8 cellular contexts compared by ENCODE assay signal in genomic region chr2:212537311-212538155, GRCh38. TPM values are rescaled to one million over a fixed set of nuclear protein-coding genes. Genes with fewer than 3 reads are reported as not detected.
DNase-seq lines count a peak whose midpoint lies in the region; TF ChIP-seq lines count a peak whose summit lies in the region.

No MANE protein-coding gene starts in this region.

- H3K4me3 Mint-ChIP-seq in activated naive CD8-positive, alpha-beta T cell, result peak overlapping the region; percentile 35
- peak overlapping the region; percentile 94 for H3K4me3 Mint-ChIP-seq in progenitor cell of endocrine pancreas (ENCODE audit: low read depth)
- no peak overlapping the region for H3K4me3 Mint-ChIP-seq in activated T-helper 2 cell treated with anti-CD3 and anti-CD28 coated beads, Interferon-gamma antibody, Interleukin-2, Interleukin-4, amounts not matched to agents 10 μg/mL and 5 μg/mL and 100 μg/mL, durations not matched to agents 14 hours and 24 hours and 36 hours (ENCODE audit: low read depth)

- H3K9me3 Mint-ChIP-seq in activated naive CD8-positive, alpha-beta T cell (ENCODE audit: low read depth), result no peaks in the 10 kb centered on the region
- H3K9me3 Mint-ChIP-seq in progenitor cell of endocrine pancreas (ENCODE audit: low read depth), result no peaks in the 10 kb centered on the region
- H3K9me3 Mint-ChIP-seq in activated T-helper 2 cell treated with anti-CD3 and anti-CD28 coated beads, Interferon-gamma antibody, Interleukin-2, Interleukin-4, amounts not matched to agents 10 μg/mL and 5 μg/mL and 100 μg/mL, durations not matched to agents 14 hours and 24 hours and 36 hours, result no peaks in the 10 kb centered on the region

- peak overlapping the region in 6 of 11 experiments; percentile 11 to 67 (median 34); a peak in 8 of 22 replicates for H3K9ac ChIP-seq in BLaER1 treated with 17β-estradiol and CSF1 and Interleukin-3, amounts not matched to agents 10 nM and 100 nM

- peak overlapping the region; percentile 76 to 91 (median 88) for H3K4me2 ChIP-seq in BLaER1 treated with 17β-estradiol and CSF1 and Interleukin-3, amounts not matched to agents 10 nM and 100 nM

- peaks cover 28% of the 10 kb centered on the region for H3K27me3 Mint-ChIP-seq in activated naive CD8-positive, alpha-beta T cell
- H3K27me3 Mint-ChIP-seq in progenitor cell of endocrine pancreas, result peaks cover 20% of the 10 kb centered on the region
- H3K27me3 Mint-ChIP-seq in activated T-helper 2 cell treated with anti-CD3 and anti-CD28 coated beads, Interferon-gamma antibody, Interleukin-2, Interleukin-4, amounts not matched to agents 10 μg/mL and 5 μg/mL and 100 μg/mL, durations not matched to agents 14 hours and 24 hours and 36 hours (ENCODE audit: low read depth), result peaks cover 70% of the 10 kb centered on the region

- no peaks in the 10 kb centered on the region for H3K36me3 Mint-ChIP-seq in activated naive CD8-positive, alpha-beta T cell
- H3K36me3 Mint-ChIP-seq in progenitor cell of endocrine pancreas (ENCODE audit: insufficient read depth), result no peaks in the 10 kb centered on the region
- no peaks in the 10 kb centered on the region for H3K36me3 Mint-ChIP-seq in activated T-helper 2 cell treated with anti-CD3 and anti-CD28 coated beads, Interferon-gamma antibody, Interleukin-2, Interleukin-4, amounts not matched to agents 10 μg/mL and 5 μg/mL and 100 μg/mL, durations not matched to agents 14 hours and 24 hours and 36 hours (ENCODE audit: low read depth)

- peaks cover 15% of the 10 kb centered on the region for H3K4me1 Mint-ChIP-seq in activated naive CD8-positive, alpha-beta T cell (ENCODE audit: low read depth)
- H3K4me1 Mint-ChIP-seq in progenitor cell of endocrine pancreas (ENCODE audit: low read depth), result peaks cover 16% of the 10 kb centered on the region
- peaks cover 12% of the 10 kb centered on the region for H3K4me1 Mint-ChIP-seq in activated T-helper 2 cell treated with anti-CD3 and anti-CD28 coated beads, Interferon-gamma antibody, Interleukin-2, Interleukin-4, amounts not matched to agents 10 μg/mL and 5 μg/mL and 100 μg/mL, durations not matched to agents 14 hours and 24 hours and 36 hours (ENCODE audit: low read depth)

- peaks cover 20 to 34% (median 32%) of the 10 kb centered on the region in 11 experiments for H3K9me3 ChIP-seq in BLaER1 treated with 17β-estradiol and CSF1 and Interleukin-3, amounts not matched to agents 10 nM and 100 nM (replicated peaks in 1 of 11)
- H3K9me3 ChIP-seq in right atrium auricular region, result no peaks in the 10 kb centered on the region

- intact Hi-C loops in activated T-helper 2 cell treated with anti-CD3 and anti-CD28 coated beads, Interferon-gamma antibody, Interleukin-2, Interleukin-4, amounts not matched to agents 10 μg/mL and 5 μg/mL and 100 μg/mL, durations not matched to agents 14 hours and 24 hours and 36 hours (cut with micrococcal nuclease), result no loop called here

- no peak overlapping the region for H3K27ac Mint-ChIP-seq in activated naive CD8-positive, alpha-beta T cell
- H3K27ac Mint-ChIP-seq in progenitor cell of endocrine pancreas, result peak overlapping the region; percentile 93
- no peak overlapping the region for H3K27ac Mint-ChIP-seq in activated T-helper 2 cell treated with anti-CD3 and anti-CD28 coated beads, Interferon-gamma antibody, Interleukin-2, Interleukin-4, amounts not matched to agents 10 μg/mL and 5 μg/mL and 100 μg/mL, durations not matched to agents 14 hours and 24 hours and 36 hours

- TF ChIP-seq CTCF in right atrium auricular region (IDR thresholded peaks at IDR 0.05) (no peak), progenitor cell of endocrine pancreas (IDR thresholded peaks at IDR 0.05; ENCODE audit: unreplicated experiment) (peak; percentile 27)

- DNase-seq in HCEC 1CT, result peak; percentile 25
- no peak for DNase-seq in right atrium auricular region (ENCODE audit: low spot score)
- DNase-seq in progenitor cell of endocrine pancreas (ENCODE audit: low spot score, unreplicated experiment), result peak; percentile 39
- DNase-seq in effector CD8-positive, alpha-beta T cell (lab: John Stamatoyannopoulos, UW), result no peak
- no peak for DNase-seq in activated T-helper 2 cell treated with anti-CD3 and anti-CD28 coated beads, Interferon-gamma antibody, Interleukin-2, Interleukin-4, amounts not matched to agents 10 μg/mL and 5 μg/mL and 100 μg/mL, durations not matched to agents 14 hours and 24 hours and 36 hours (ENCODE audit: low spot score)
- DNase-seq in germinal center (ENCODE audit: low spot score), result no peak

- no peaks in the 10 kb centered on the region for H3K36me3 ChIP-seq in BLaER1 treated with 17β-estradiol and CSF1 and Interleukin-3, amounts not matched to agents 10 nM and 100 nM
- no peaks in the 10 kb centered on the region for H3K36me3 ChIP-seq in right atrium auricular region

- peaks cover 0 to 28% (median 3%) of the 10 kb centered on the region in 10 experiments; a peak in 9 of 20 replicates for H3K4me1 ChIP-seq in BLaER1 treated with 17β-estradiol and CSF1 and Interleukin-3, amounts not matched to agents 10 nM and 100 nM
- H3K4me1 ChIP-seq in right atrium auricular region, result peaks cover 0 to 36% of the 10 kb centered on the region in 2 donors

- no peak overlapping the region for H3K27ac ChIP-seq in BLaER1 treated with 17β-estradiol and CSF1 and Interleukin-3, amounts not matched to agents 10 nM and 100 nM
- peak overlapping the region; percentile 81 to 83 for H3K27ac ChIP-seq in right atrium auricular region

- H3K27me3 ChIP-seq in BLaER1 treated with 17β-estradiol and CSF1 and Interleukin-3, amounts not matched to agents 10 nM and 100 nM, result peaks cover 33 to 55% (median 47%) of the 10 kb centered on the region in 11 experiments
- H3K27me3 ChIP-seq in right atrium auricular region, result no peaks in the 10 kb centered on the region

- H4K20me1 ChIP-seq in BLaER1 treated with 17β-estradiol and CSF1 and Interleukin-3, amounts not matched to agents 10 nM and 100 nM, result peaks cover 0 to 6% (median 0%) of the 10 kb centered on the region in 11 experiments; a peak in 1 of 22 replicates

- H3K4me3 ChIP-seq in BLaER1 treated with 17β-estradiol and CSF1 and Interleukin-3, amounts not matched to agents 10 nM and 100 nM, result peak overlapping the region; percentile 61 to 73 (median 64)
- peak overlapping the region; percentile 63 to 66 for H3K4me3 ChIP-seq in right atrium auricular region

RNA-seq across cellular contexts. Expression of gene ERBB4, which starts 1.1 kb away (rescaled TPM):
- total RNA-seq in right atrium auricular region (10 to 100 TPM; 12.4 to 22.4 TPM), progenitor cell of endocrine pancreas (43.8 and 51.7 TPM in 2 replicates)
- total RNA-seq in activated T-helper 2 cell treated with anti-CD3 and anti-CD28 coated beads, Interferon-gamma antibody, Interleukin-2, Interleukin-4, amounts not matched to agents 10 μg/mL and 5 μg/mL and 100 μg/mL, durations not matched to agents 14 hours and 24 hours and 36 hours, result not detected in 2 replicates

Comparison
In these comparisons a context has a peak if more than half of its experiments do, and no peak if none do; other contexts are left out.
1. H3K27ac ChIP-seq: peak in right atrium auricular region (2 of 2); none in BLaER1 treated with 17β-estradiol and CSF1 and Interleukin-3, amounts not matched to agents 10 nM and 100 nM (0 of 11).
2. DNase-seq: peak in HCEC 1CT (single experiment) and progenitor cell of endocrine pancreas (single experiment); none in right atrium auricular region (single experiment), effector CD8-positive, alpha-beta T cell (single experiment), activated T-helper 2 cell treated with anti-CD3 and anti-CD28 coated beads, Interferon-gamma antibody, Interleukin-2, Interleukin-4, amounts not matched to agents 10 μg/mL and 5 μg/mL and 100 μg/mL, durations not matched to agents 14 hours and 24 hours and 36 hours (single experiment) and germinal center (single experiment).
3. RNA of gene ERBB4, which starts 1.1 kb away (total RNA-seq): 43.8 to 51.7 TPM in progenitor cell of endocrine pancreas and 12.4 to 22.4 TPM in right atrium auricular region; not detected in activated T-helper 2 cell treated with anti-CD3 and anti-CD28 coated beads, Interferon-gamma antibody, Interleukin-2, Interleukin-4, amounts not matched to agents 10 μg/mL and 5 μg/mL and 100 μg/mL, durations not matched to agents 14 hours and 24 hours and 36 hours; every median in the first group is over 10 times any median in the second.